In genomic region chr5:72621576-72621975, GRCh38 we compare ENCODE assay signal across 21 cellular contexts.
"Had no signal": no experiment of that assay in that cellular context is flagged by ENCODE, and none has a peak within 500 bp of the region (broad histone marks: within the 10 kb centered on the region; RNA-seq: fewer than 3 reads in every experiment).

No MANE protein-coding gene starts in this region.

- H3K4me1 ChIP-seq: prostate gland, right lobe of liver had no signal

- H3K36me3 Mint-ChIP-seq: natural killer cell treated with Interleukin-12 subunit alpha and Interleukin-12 subunit beta and Interleukin-15 and Interleukin-18, amount 100 ng/mL, for 72 hours; stimulated activated naive B cell treated with anti-CD40 and anti-IgM and Interleukin-4, amounts not matched to agents 10 μg/mL and 1 μg/mL and 100 μg/mL, for 72 hours had no signal

- H3K27me3 ChIP-seq: esophagus squamous epithelium, gastroesophageal sphincter, hepatocyte, right lobe of liver, stomach, transverse colon had no signal

- H3K36me3 ChIP-seq: esophagus squamous epithelium, gastroesophageal sphincter, prostate gland, right lobe of liver, stomach, thoracic aorta, transverse colon had no signal

- H3K4me2 ChIP-seq: hepatocyte had no signal

- H3K4me3 Mint-ChIP-seq: dendritic cell treated with granulocyte-macrophage colony-stimulating factor and Interleukin-4, amounts not matched to agents 40 ng/mL and 50 ng/mL, for 4 days; natural killer cell treated with Interleukin-12 subunit alpha and Interleukin-12 subunit beta and Interleukin-15 and Interleukin-18, amount 100 ng/mL, for 72 hours; stimulated activated naive B cell treated with anti-CD40 and anti-IgM and Interleukin-4, amounts not matched to agents 10 μg/mL and 1 μg/mL and 100 μg/mL, for 72 hours had no signal

- H3K9me3 Mint-ChIP-seq: dendritic cell treated with granulocyte-macrophage colony-stimulating factor and Interleukin-4, amounts not matched to agents 40 ng/mL and 50 ng/mL, for 4 days; natural killer cell treated with Interleukin-12 subunit alpha and Interleukin-12 subunit beta and Interleukin-15 and Interleukin-18, amount 100 ng/mL, for 72 hours; stimulated activated naive B cell treated with anti-CD40 and anti-IgM and Interleukin-4, amounts not matched to agents 10 μg/mL and 1 μg/mL and 100 μg/mL, for 72 hours had no signal

- H3K27ac Mint-ChIP-seq: dendritic cell treated with granulocyte-macrophage colony-stimulating factor and Interleukin-4, amounts not matched to agents 40 ng/mL and 50 ng/mL, for 4 days; natural killer cell treated with Interleukin-12 subunit alpha and Interleukin-12 subunit beta and Interleukin-15 and Interleukin-18, amount 100 ng/mL, for 72 hours; stimulated activated naive B cell treated with anti-CD40 and anti-IgM and Interleukin-4, amounts not matched to agents 10 μg/mL and 1 μg/mL and 100 μg/mL, for 72 hours had no signal

- H3K4me1 Mint-ChIP-seq: stimulated activated naive B cell treated with anti-CD40 and anti-IgM and Interleukin-4, amounts not matched to agents 10 μg/mL and 1 μg/mL and 100 μg/mL, for 72 hours had no signal

- H3K9me3 ChIP-seq: esophagus squamous epithelium, gastroesophageal sphincter, mucosa of descending colon, prostate gland, right lobe of liver, stomach, thoracic aorta, transverse colon had no signal

- H3K4me3 ChIP-seq: esophagus squamous epithelium, gastroesophageal sphincter, hepatocyte, mucosa of descending colon, prostate gland, right lobe of liver, skin epidermis, stomach, thoracic aorta, transverse colon had no signal

- H3K79me2 ChIP-seq: hepatocyte, parathyroid adenoma had no signal

- H3K27ac ChIP-seq: esophagus squamous epithelium, gastroesophageal sphincter, hepatocyte, parathyroid adenoma, prostate gland, right lobe of liver, skin epidermis, stomach, thoracic aorta, transverse colon had no signal

- DNase-seq: cerebellar nuclear complex; esophagus squamous epithelium; kidney; left colon; mucosa of descending colon; retina; right lobe of liver; stimulated activated CD4-positive, alpha-beta T cell treated with anti-CD3 and anti-CD28 coated beads, Interleukin-2, amount 100 ng/mL, for 24 hours; stimulated activated CD4-positive, alpha-beta T cell treated with anti-CD3 and anti-CD28 coated beads, Interleukin-4, amount 100 ng/mL, for 4 hours; stimulated activated naive B cell treated with anti-CD40 and anti-IgM and Interleukin-4, amounts not matched to agents 10 μg/mL and 1 μg/mL and 100 μg/mL, for 72 hours; stomach; substantia nigra; transverse colon had no signal

- H2AFZ ChIP-seq: hepatocyte, parathyroid adenoma had no signal

- H3K9ac ChIP-seq: parathyroid adenoma had no signal
